In the genomic region with DNA sequence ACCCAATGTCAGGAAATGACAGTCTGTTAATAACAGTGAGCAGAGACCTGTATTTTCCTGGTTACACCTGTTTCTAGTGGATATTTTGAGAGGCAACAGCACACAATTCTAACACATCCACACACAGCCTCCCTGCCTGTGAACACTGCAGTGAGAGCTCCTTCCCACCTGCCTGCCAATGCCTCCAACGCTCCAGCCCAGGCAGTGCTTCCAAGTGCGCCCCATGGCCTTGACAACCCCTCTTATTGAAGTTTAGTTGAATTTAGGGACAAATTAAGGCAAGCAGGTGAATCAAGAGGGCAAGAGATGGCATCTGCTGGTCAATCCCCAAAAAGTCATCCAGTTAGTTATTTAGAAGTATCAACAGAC, we compare ENCODE assay signal across 7 cellular contexts. TPM values are rescaled to one million over a fixed set of nuclear protein-coding genes. Genes with fewer than 3 reads are reported as not detected.
DNase-seq lines count a peak whose midpoint lies in the region; ATAC-seq and TF ChIP-seq lines count a peak whose summit lies in the region.
"Had no signal": no experiment of that assay in that cellular context is flagged by ENCODE, and none has a peak within 500 bp of the region (broad histone marks: within the 10 kb centered on the region; RNA-seq: fewer than 3 reads in every experiment).

No MANE protein-coding gene starts in this region.

- TF ChIP-seq CTCF in HL-60 (IDR thresholded peaks at IDR 0.05; ENCODE audit: insufficient read depth, low read length), result no peak
- TF ChIP-seq CTCF in osteoblast (IDR thresholded peaks at IDR 0.05; ENCODE audit: extremely low read depth, low read depth, low read length), result no peak

- no peak overlapping the region for H2AFZ ChIP-seq in osteoblast (ENCODE audit: low read length)

- peak overlapping the region; percentile 16 for H3K4me2 ChIP-seq in osteoblast (ENCODE audit: insufficient read depth, low read length)

- H3K4me3 ChIP-seq in HL-60 (replicated peaks; ENCODE audit: insufficient read depth, low read length), result no peak overlapping the region
- no peak overlapping the region for H3K4me3 ChIP-seq in osteoblast (ENCODE audit: insufficient read depth, low read length)
- H3K4me3 ChIP-seq: mucosa of descending colon had no signal

- DNase-seq in HL-60 (ENCODE audit: low read depth in 1 of 2, low spot score in 1 of 2) (no peak), osteoblast (ENCODE audit: insufficient read length, low spot score, missing footprints) (no peak), superior temporal gyrus (ENCODE audit: extremely low spot score) (no peak)

- H3K27ac ChIP-seq in HL-60 (replicated peaks) (peak overlapping the region; percentile 76), adipose tissue (ENCODE audit: low read depth, low read length) (peak overlapping the region; percentile 40), osteoblast (ENCODE audit: low read depth, low read length) (peak overlapping the region; percentile 100)

- H3K9me3 ChIP-seq in osteoblast (ENCODE audit: low read depth, low read length), result no peaks in the 10 kb centered on the region
- H3K9me3 ChIP-seq: mucosa of descending colon had no signal

- H3K79me2 ChIP-seq in osteoblast (ENCODE audit: insufficient read depth, low read length), result peaks cover 43% of the 10 kb centered on the region

- peaks cover 38% of the 10 kb centered on the region for H3K4me1 ChIP-seq in osteoblast (ENCODE audit: insufficient read depth, low read length)

- H4K20me1 ChIP-seq in osteoblast (ENCODE audit: insufficient read depth, low read length), result peaks cover 16% of the 10 kb centered on the region

- peaks cover 61% of the 10 kb centered on the region for H3K36me3 ChIP-seq in osteoblast (ENCODE audit: insufficient read depth, low read length)

- no peaks in the 10 kb centered on the region for H3K27me3 ChIP-seq in HL-60 (ENCODE audit: insufficient read depth, poor library complexity, severe bottlenecking)
- no peaks in the 10 kb centered on the region for H3K27me3 ChIP-seq in osteoblast (ENCODE audit: insufficient read depth, low read length)

- no peak for ATAC-seq in GM21367 (IDR thresholded peaks at IDR 0.05; ENCODE audit: unreplicated experiment)
- ATAC-seq in GM21528 (IDR thresholded peaks at IDR 0.05; ENCODE audit: low FRiP score, unreplicated experiment), result no peak

- WGBS in adipose tissue, 3 donors, result 72 to 88% (median 78%) methylated on average over 2 of the region's 2 CpGs

RNA-seq across cellular contexts. Expression of a gene that starts 4.7 kb away (rescaled TPM):
- polyA plus RNA-seq in adipose tissue, result 100 to 1,000 TPM in 2 of 3 donors, 10 to 100 TPM in 1; 47.6 to 192 (median 176) TPM
- total RNA-seq in osteoblast, result 352 and 388 TPM in 2 replicates

RNA-seq across cellular contexts. Expression of a gene that starts 11.0 kb away (rescaled TPM):
- polyA plus RNA-seq in adipose tissue, result 10 to 100 TPM; 19.3 to 51.5 (median 32.4) TPM
- total RNA-seq in osteoblast, result 18.8 and 21.5 TPM in 2 replicates

RNA-seq across cellular contexts. Expression of a gene that starts 11.2 kb away (rescaled TPM):
- polyA plus RNA-seq in adipose tissue, result 10 to 100 TPM; 30.2 to 33.4 (median 30.9) TPM
- 25.7 and 28.6 TPM in 2 replicates for total RNA-seq in osteoblast

RNA-seq across cellular contexts. Expression of a gene that starts 21.7 kb away (rescaled TPM):
- polyA plus RNA-seq in adipose tissue, result 100 to 1,000 TPM in 2 of 3 donors, 10 to 100 TPM in 1; 60.6 to 298 (median 109) TPM
- 88.7 and 102 TPM in 2 replicates for total RNA-seq in osteoblast

RNA-seq across cellular contexts. Expression of a gene that starts 22.5 kb away (rescaled TPM):
- 10 to 100 TPM in 2 of 3 donors, 1 to 10 TPM in 1; 8.5 to 15.4 (median 15.0) TPM for polyA plus RNA-seq in adipose tissue
- 42.0 and 45.4 TPM in 2 replicates for total RNA-seq in osteoblast

Comparison
In these comparisons a context has a peak if more than half of its experiments do, and no peak if none do; other contexts are left out.
1. H3K27ac ChIP-seq: peak in every context shown above with its lines; median percentile 100 in osteoblast; 76 in HL-60; 40 in adipose tissue.